ENCODE assay signal across 8 cellular contexts in the genomic region with DNA sequence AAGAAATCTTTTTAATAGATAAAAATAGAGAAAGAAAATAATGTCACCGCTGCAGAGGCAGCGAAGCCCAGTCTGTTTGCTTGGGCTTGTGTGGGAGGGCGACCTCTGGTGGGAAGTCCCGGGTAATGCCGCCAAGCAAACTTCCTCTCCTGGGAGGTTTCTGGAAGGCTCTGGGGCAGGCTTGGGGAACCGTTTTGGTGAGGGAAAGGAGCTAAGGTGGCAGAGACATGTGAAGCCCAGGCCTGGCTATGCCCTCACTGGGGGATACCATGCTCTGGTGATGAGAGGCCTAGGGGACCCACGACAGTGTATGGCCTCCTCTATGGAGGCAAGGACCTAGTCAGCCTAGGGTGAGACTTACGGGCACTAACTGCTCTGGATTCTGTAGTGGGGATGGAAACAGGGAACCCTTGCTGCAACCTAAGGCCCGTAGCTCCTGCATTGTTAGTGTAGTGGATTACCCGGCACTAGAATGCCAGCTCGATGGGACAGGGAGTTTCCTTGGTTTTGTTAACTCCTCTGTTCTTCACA.
A peak's percentile ranks its signal among the peaks of the same experiment; 100 is the strongest.
DNase-seq lines count a peak whose midpoint lies in the region; ATAC-seq, FAIRE-seq and TF ChIP-seq lines count a peak whose summit lies in the region.

No MANE protein-coding gene starts in this region.

- TF ChIP-seq CTCF in osteocyte (IDR thresholded peaks at IDR 0.05): peak; percentile 90

- no peak for TF ChIP-seq POLR2A in GM12892 (IDR thresholded peaks at IDR 0.05; ENCODE audit: low read depth, low read length)

- H3K27ac Mint-ChIP-seq in osteocyte (ENCODE audit: unreplicated experiment): no peak overlapping the region

- peaks cover 9% of the 10 kb centered on the region for H3K9me3 Mint-ChIP-seq in osteocyte (ENCODE audit: unreplicated experiment)

- ATAC-seq in HG03064 (IDR thresholded peaks at IDR 0.05; ENCODE audit: low read depth, unreplicated experiment): peak; percentile 64
- ATAC-seq in GM21619 (IDR thresholded peaks at IDR 0.05; ENCODE audit: unreplicated experiment): no peak

- no peaks in the 10 kb centered on the region for H3K36me3 Mint-ChIP-seq in osteocyte (ENCODE audit: unreplicated experiment)

- no peak for FAIRE-seq in GM12892 (lab: Jason Lieb, UNC)

- DNase-seq in AG08395 (ENCODE audit: low spot score): peak; percentile 84
- peak; percentile 36 for DNase-seq in GM12892 (ENCODE audit: insufficient read length)
- DNase-seq in NOMO-1 treated with DMSO at 0.1 percent for 48 hours (lab: John Stamatoyannopoulos, UW; ENCODE audit: unreplicated experiment): peak; percentile 72
- DNase-seq in activated T-helper 9 cell treated with anti-CD3 and anti-CD28 coated beads, Interleukin-2, amount 50 U/mL, for 16 hours (ENCODE audit: low read depth): peak; percentile 1
- peak; percentile 53 for DNase-seq in germinal center (ENCODE audit: low spot score)
- DNase-seq in osteocyte (ENCODE audit: extremely low spot score, unreplicated experiment): peak; percentile 89

- H3K4me3 Mint-ChIP-seq in osteocyte (ENCODE audit: unreplicated experiment): no peak overlapping the region

- peaks cover 15% of the 10 kb centered on the region for H3K4me1 Mint-ChIP-seq in osteocyte (ENCODE audit: unreplicated experiment)

- H3K27me3 Mint-ChIP-seq in osteocyte (ENCODE audit: unreplicated experiment): peaks cover 14% of the 10 kb centered on the region

Comparison
In these comparisons a context has a peak if more than half of its experiments do, and no peak if none do; other contexts are left out.
1. DNase-seq: peak in every context shown above with its lines; median percentile 89 in osteocyte; 84 in AG08395; 72 in NOMO-1 treated with DMSO at 0.1 percent for 48 hours; 53 in germinal center; 36 in GM12892; 1 in activated T-helper 9 cell treated with anti-CD3 and anti-CD28 coated beads, Interleukin-2, amount 50 U/mL, for 16 hours.